Comparison of ENCODE assay signal across 8 cellular contexts in the genomic region with DNA sequence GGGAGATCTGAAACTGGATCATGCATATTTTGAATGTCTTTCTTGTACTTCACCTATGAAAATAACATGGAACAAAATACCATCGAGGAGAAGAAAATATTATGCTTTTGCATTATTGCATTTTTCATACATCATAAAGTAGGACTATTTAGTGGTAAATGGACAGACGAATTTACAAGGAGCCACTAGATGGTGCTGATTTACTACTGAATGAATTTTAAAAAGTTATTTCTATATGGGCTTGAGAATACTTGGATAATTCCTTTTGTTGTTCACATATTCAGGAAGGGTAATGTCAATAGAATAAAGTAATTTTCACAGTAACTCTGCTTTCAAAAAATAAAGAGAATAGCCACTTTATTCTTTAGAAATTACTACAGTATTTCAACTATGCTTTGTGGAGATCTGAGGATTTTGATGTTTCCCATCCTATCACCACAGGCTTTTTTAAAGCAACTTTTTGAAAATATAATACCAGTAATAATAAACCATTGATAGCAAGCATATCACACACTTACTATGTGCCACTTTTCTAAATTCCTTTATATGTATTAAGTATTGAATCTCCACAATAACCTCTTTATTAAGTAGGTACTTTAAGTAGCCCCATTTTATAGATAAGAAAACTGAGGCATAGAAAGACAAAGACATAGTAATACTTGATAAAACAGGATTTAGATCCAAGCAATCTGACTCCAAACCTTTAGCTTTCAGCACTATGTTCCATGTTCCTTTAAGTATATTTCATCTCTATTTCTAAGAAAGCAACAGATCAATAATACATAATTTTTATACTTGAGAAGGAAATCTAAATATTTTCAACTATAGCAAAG. TPM values are rescaled to one million over a fixed set of nuclear protein-coding genes. Genes with fewer than 3 reads are reported as not detected.
DNase-seq lines count a peak whose midpoint lies in the region; ATAC-seq, FAIRE-seq and TF ChIP-seq lines count a peak whose summit lies in the region.

No MANE protein-coding gene starts in this region.

- DNase-seq in GM06990 (ENCODE audit: extremely low read depth, insufficient read length) (peak; percentile 2), LNCaP clone FGC (ENCODE audit: low read depth) (no peak), astrocyte (ENCODE audit: low read depth) (peak; percentile 27), lower lobe of right lung (no peak), GOT3 (lab: John Stamatoyannopoulos, UW) (no peak), stomach (no peak), activated gamma-delta T cell treated with Interleukin-2 at 50 U/mL for 16 hours (no peak)

- H3K4me1 Mint-ChIP-seq in astrocyte (ENCODE audit: low read depth, unreplicated experiment) = peaks cover 6% of the 10 kb centered on the region

- H3K4me3 Mint-ChIP-seq in astrocyte (ENCODE audit: unreplicated experiment) = no peak overlapping the region

- no peak overlapping the region for H3K27ac Mint-ChIP-seq in astrocyte (ENCODE audit: unreplicated experiment)

- no peak overlapping the region for H3K4me2 ChIP-seq in astrocyte (ENCODE audit: low read length)

- no peaks in the 10 kb centered on the region for H3K36me3 Mint-ChIP-seq in astrocyte (ENCODE audit: low read depth, unreplicated experiment)

- H3K4me3 ChIP-seq in GM06990 (replicated peaks; ENCODE audit: low read depth, low read length) (no peak overlapping the region), LNCaP clone FGC (ENCODE audit: low read depth, low read length) (no peak overlapping the region), astrocyte (ENCODE audit: insufficient read depth, low read depth, low read length) (no peak overlapping the region), lower lobe of right lung (no peak overlapping the region), stomach (no peak overlapping the region)

- WGBS in stomach, 5 donors = 4 to 10% (median 7%) methylated on average over 2 of the region's 2 CpGs

- no peaks in the 10 kb centered on the region for H3K36me3 ChIP-seq in GM06990 (ENCODE audit: control insufficient read depth, insufficient read depth, low read length)
- no peaks in the 10 kb centered on the region for H3K36me3 ChIP-seq in astrocyte (ENCODE audit: insufficient read depth, low read length)
- peaks cover 8% of the 10 kb centered on the region for H3K36me3 ChIP-seq in lower lobe of right lung
- no peaks in the 10 kb centered on the region for H3K36me3 ChIP-seq in stomach

- H2AFZ ChIP-seq in astrocyte (ENCODE audit: low read depth, low read length) = no peak overlapping the region

- no peak for ATAC-seq in lower lobe of right lung
- no peak for ATAC-seq in GM21528 (IDR thresholded peaks at IDR 0.05; ENCODE audit: low FRiP score, unreplicated experiment)

- H3K9ac ChIP-seq in astrocyte (ENCODE audit: low read length) = no peak overlapping the region

- no peak for TF ChIP-seq EP300 in stomach (IDR thresholded peaks at IDR 0.05)

- H4K20me1 ChIP-seq in astrocyte (ENCODE audit: insufficient read depth, low read length) = no peaks in the 10 kb centered on the region

- FAIRE-seq in astrocyte (lab: Jason Lieb, UNC) = peak; percentile 94

- H3K79me2 ChIP-seq in astrocyte (ENCODE audit: insufficient read depth, low read length) = no peaks in the 10 kb centered on the region

- no peak overlapping the region for H3K27ac ChIP-seq in astrocyte (ENCODE audit: low read depth, low read length)
- H3K27ac ChIP-seq in lower lobe of right lung = no peak overlapping the region
- H3K27ac ChIP-seq in stomach = no peak overlapping the region

- intact Hi-C loops in lower lobe of right lung (cut with DNase I) (no loop called here), stomach (cut with DNase I; ENCODE audit: low total_unique reads) (no loop called here)

- no peak for TF ChIP-seq CTCF in GM06990 (IDR thresholded peaks at IDR 0.05; ENCODE audit: insufficient read depth, low read length, poor library complexity, severe bottlenecking)
- peak; percentile 53 for TF ChIP-seq CTCF in LNCaP clone FGC (IDR thresholded peaks at IDR 0.05; ENCODE audit: control insufficient read depth, extremely low read depth, insufficient read depth)
- peak; percentile 50 for TF ChIP-seq CTCF in astrocyte (IDR thresholded peaks at IDR 0.05; ENCODE audit: insufficient read depth, low read depth, low read length)
- TF ChIP-seq CTCF in lower lobe of right lung (IDR thresholded peaks at IDR 0.05) = peak; percentile 52
- TF ChIP-seq CTCF in stomach (IDR thresholded peaks at IDR 0.05) = peak in 3 of 7 experiments; percentile 30 to 42 (median 31)

- H3K9me3 Mint-ChIP-seq in astrocyte (ENCODE audit: unreplicated experiment) = no peaks in the 10 kb centered on the region

- H3K27me3 ChIP-seq in GM06990 (replicated peaks; ENCODE audit: control insufficient read depth, insufficient read depth, low read length) = no peaks in the 10 kb centered on the region
- no peaks in the 10 kb centered on the region for H3K27me3 ChIP-seq in astrocyte (ENCODE audit: insufficient read depth, low read length)
- no peaks in the 10 kb centered on the region for H3K27me3 ChIP-seq in lower lobe of right lung (ENCODE audit: low read depth)
- H3K27me3 ChIP-seq in stomach = no peaks in the 10 kb centered on the region

- no peaks in the 10 kb centered on the region for H3K9me3 ChIP-seq in astrocyte (ENCODE audit: insufficient read depth, low read depth, low read length)
- H3K9me3 ChIP-seq in lower lobe of right lung = no peaks in the 10 kb centered on the region
- H3K9me3 ChIP-seq in stomach = no peaks in the 10 kb centered on the region

- H3K4me1 ChIP-seq in astrocyte (ENCODE audit: insufficient read depth, low read length) (no peaks in the 10 kb centered on the region), lower lobe of right lung (no peaks in the 10 kb centered on the region), stomach (no peaks in the 10 kb centered on the region)

- no peaks in the 10 kb centered on the region for H3K27me3 Mint-ChIP-seq in astrocyte (ENCODE audit: low read depth, unreplicated experiment)

- no peak for TF ChIP-seq POLR2A in stomach (IDR thresholded peaks at IDR 0.05)

RNA-seq across cellular contexts. Expression of a gene that starts 38.6 kb away (rescaled TPM):
- total RNA-seq in astrocyte (3.7 and 6.0 TPM in 2 replicates), lower lobe of right lung (96.4 TPM), stomach (10 to 100 TPM in 2 of 5 donors, 1 to 10 TPM in 3; 1.2 to 21.8 (median 7.0) TPM)
- polyA plus RNA-seq in stomach = 1 to 10 TPM; 2.9 to 7.5 (median 4.9) TPM

Comparison
In these comparisons a context has a peak if more than half of its experiments do, and no peak if none do; other contexts are left out.
1. DNase-seq: peak in GM06990 (single experiment) and astrocyte (single experiment); none in LNCaP clone FGC (single experiment), lower lobe of right lung (single experiment), GOT3 (single experiment), stomach (single experiment) and activated gamma-delta T cell treated with Interleukin-2 at 50 U/mL for 16 hours (single experiment).